Comparison of ENCODE assay signal across 12 cellular contexts in genomic region chr10:32963102-32963501, GRCh38. TPM values are rescaled to one million over a fixed set of nuclear protein-coding genes. Genes with fewer than 3 reads are reported as not detected.
DNase-seq lines count a peak whose midpoint lies in the region; ATAC-seq and TF ChIP-seq lines count a peak whose summit lies in the region.
"Had no signal": no experiment of that assay in that cellular context is flagged by ENCODE, and none has a peak within 500 bp of the region (broad histone marks: within the 10 kb centered on the region; RNA-seq: fewer than 3 reads in every experiment).

No MANE protein-coding gene starts in this region.

- peaks cover 38% of the 10 kb centered on the region for H3K79me2 ChIP-seq in PC-3 (ENCODE audit: low read length)

- no TSS peak for BruUV-seq in PC-3 (replicated peaks; lab: Mats Ljungman, UMichigan)

- TF ChIP-seq CTCF in PC-3 (conservative IDR thresholded peaks at IDR 0.05; ENCODE audit: low read depth, low read length) (no peak), sigmoid colon (IDR thresholded peaks at IDR 0.05) (no peak), body of pancreas (IDR thresholded peaks at IDR 0.05) (no peak)

- CTCF ChIA-PET in PC-3 (lab: Charles Lee), result no interaction called here

- POLR2A ChIA-PET in PC-3 (lab: Charles Lee; ENCODE audit: unreplicated experiment), result interaction anchor here (0.6 to 2.0 kb wide), 2 partner anchors 16 to 18 kb away, joined by 3 to 8 read pairs; no protein-coding TSS in a partner anchor

- H4K20me1 ChIP-seq in PC-3 (ENCODE audit: low read length), result no peaks in the 10 kb centered on the region

- H3K4me3 ChIP-seq in PC-3 (ENCODE audit: low read length) (no peak overlapping the region), sigmoid colon (no peak overlapping the region), body of pancreas (no peak overlapping the region)
- H3K4me3 ChIP-seq: lower lobe of right lung had no signal

- peaks cover 49% of the 10 kb centered on the region for H3K4me1 ChIP-seq in PC-3 (ENCODE audit: insufficient read depth, low read length)
- H3K4me1 ChIP-seq in sigmoid colon, result peaks cover 0 to 52% (median 38%) of the 10 kb centered on the region in 4 donors
- peaks cover 32% of the 10 kb centered on the region for H3K4me1 ChIP-seq in body of pancreas

- 70 to 75% methylated on average over 3 of the region's 3 CpGs for WGBS in sigmoid colon, 2 donors
- WGBS in body of pancreas, 2 donors, result 19 to 28% methylated on average over 3 of the region's 3 CpGs

- H3K36me3 ChIP-seq in PC-3 (ENCODE audit: low read depth, low read length), result no peaks in the 10 kb centered on the region
- H3K36me3 ChIP-seq in sigmoid colon, result no peaks in the 10 kb centered on the region
- no peaks in the 10 kb centered on the region for H3K36me3 ChIP-seq in body of pancreas (replicated peaks in 1 of 2; ENCODE audit: insufficient read depth in 1 of 2, low read depth in 2 of 2)
- H3K36me3 ChIP-seq: esophagus squamous epithelium, lower lobe of right lung had no signal

- no peak overlapping the region for H2AFZ ChIP-seq in PC-3 (ENCODE audit: low read length)

- TF ChIP-seq EP300 in sigmoid colon (IDR thresholded peaks at IDR 0.05), result peak in 1 of 4 donors; percentile 56

- H3K4me2 ChIP-seq in PC-3 (ENCODE audit: low read length), result peak overlapping the region; percentile 76; the same call in 1 of the 2 replicates

- H3K9me2 ChIP-seq in PC-3 (replicated peaks; ENCODE audit: low read length), result no peaks in the 10 kb centered on the region

- no peak overlapping the region for H3K9ac ChIP-seq in PC-3 (ENCODE audit: low read length)

- H3F3A ChIP-seq in PC-3 (ENCODE audit: low read length, unreplicated experiment), result peaks cover 4% of the 10 kb centered on the region

- H3K9me3 ChIP-seq in PC-3 (ENCODE audit: low read length) (no peaks in the 10 kb centered on the region), sigmoid colon (no peaks in the 10 kb centered on the region), body of pancreas (no peaks in the 10 kb centered on the region)
- H3K9me3 ChIP-seq: esophagus squamous epithelium, lower lobe of right lung had no signal

- H3K27me3 ChIP-seq in PC-3 (ENCODE audit: low read length), result no peaks in the 10 kb centered on the region
- no peaks in the 10 kb centered on the region for H3K27me3 ChIP-seq in sigmoid colon
- H3K27me3 ChIP-seq in body of pancreas, result no peaks in the 10 kb centered on the region
- H3K27me3 ChIP-seq: esophagus squamous epithelium had no signal

- no peak for ATAC-seq in PC-3
- no peak for ATAC-seq in sciatic nerve
- no peak for ATAC-seq in HG02981 (IDR thresholded peaks at IDR 0.05; ENCODE audit: unreplicated experiment)
- ATAC-seq in body of pancreas, result no peak
- ATAC-seq: lower lobe of right lung had no signal

- intact Hi-C loops in PC-3 (cut with micrococcal nuclease), result no loop called here
- intact Hi-C loops in sigmoid colon (cut with DNase I), result no loop called here
- intact Hi-C loops in sciatic nerve (cut with DNase I), result no loop called here
- intact Hi-C loops in body of pancreas (cut with DNase I), result no loop called here

- DNase-seq in ELR (ENCODE audit: low read depth) (peak; percentile 80), PC-3 (no peak), fibroblast of gingiva (ENCODE audit: low read depth) (peak; percentile 80), sigmoid colon (no peak), sciatic nerve (ENCODE audit: low spot score) (no peak), NCI-H526 (lab: John Stamatoyannopoulos, UW) (no peak), body of pancreas (no peak)
- DNase-seq: amygdala, esophagus squamous epithelium, GDM1, lower lobe of right lung had no signal

- H3K27ac ChIP-seq in PC-3 (ENCODE audit: low read length) (no peak overlapping the region), sigmoid colon (peak overlapping the region; percentile 94 to 99 (median 98)), body of pancreas (no peak overlapping the region)

- TF ChIP-seq POLR2A in sigmoid colon (IDR thresholded peaks at IDR 0.05), result no peak
- TF ChIP-seq POLR2A in body of pancreas (IDR thresholded peaks at IDR 0.05), result no peak

RNA-seq across cellular contexts. Expression of gene ITGB1, which starts 5.1 kb away (rescaled TPM):
- 956 and 1,010 TPM in 2 replicates for total RNA-seq in PC-3 (2014; rRNA removed)
- total RNA-seq in sigmoid colon, result 1,000 to 10,000 TPM in 1 of 4 donors, 100 to 1,000 TPM in 3; 588 to 1,360 (median 919) TPM
- 100 to 1,000 TPM in 1 of 3 donors, 10 to 100 TPM in 2; 43.8 to 151 (median 50.9) TPM for polyA plus RNA-seq in sigmoid colon
- 373 TPM for total RNA-seq in sciatic nerve
- 100 to 1,000 TPM; 164 to 259 TPM for total RNA-seq in body of pancreas

Comparison
In these comparisons a context has a peak if more than half of its experiments do, and no peak if none do; other contexts are left out.
1. DNase-seq: peak in ELR (single experiment) and fibroblast of gingiva (single experiment); none in PC-3 (single experiment), sigmoid colon (single experiment), sciatic nerve (single experiment), NCI-H526 (0 of 2) and body of pancreas (0 of 4).
2. H3K27ac ChIP-seq: peak in sigmoid colon (4 of 4); none in PC-3 (single experiment) and body of pancreas (0 of 4).